Comparison of ENCODE assay signal across 1 cellular context in genomic region chrX:46635186-46635585, GRCh38.
TF ChIP-seq lines count a peak whose summit lies in the region.

No MANE protein-coding gene starts in this region.

TF ChIP-seq in GM23338, 12 proteins besides CTCF, POLR2A, EP300 and RAD21 (continued from another document):
- TF ChIP-seq ZNF462 (CRISPR knock-in tag; IDR thresholded peaks at IDR 0.05) (no peak), JUNB (IDR thresholded peaks at IDR 0.05; ENCODE audit: unreplicated experiment) (no peak), POLR2AphosphoS5 (IDR thresholded peaks at IDR 0.05; ENCODE audit: low read depth) (no peak), EZH2phosphoT487 (IDR thresholded peaks at IDR 0.05; ENCODE audit: unreplicated experiment) (no peak), NANOG (IDR thresholded peaks at IDR 0.05; ENCODE audit: borderline replicate concordance) (no peak), ETS1 (IDR thresholded peaks at IDR 0.05) (no peak)
